7 cellular contexts compared by ENCODE assay signal in the genomic region with DNA sequence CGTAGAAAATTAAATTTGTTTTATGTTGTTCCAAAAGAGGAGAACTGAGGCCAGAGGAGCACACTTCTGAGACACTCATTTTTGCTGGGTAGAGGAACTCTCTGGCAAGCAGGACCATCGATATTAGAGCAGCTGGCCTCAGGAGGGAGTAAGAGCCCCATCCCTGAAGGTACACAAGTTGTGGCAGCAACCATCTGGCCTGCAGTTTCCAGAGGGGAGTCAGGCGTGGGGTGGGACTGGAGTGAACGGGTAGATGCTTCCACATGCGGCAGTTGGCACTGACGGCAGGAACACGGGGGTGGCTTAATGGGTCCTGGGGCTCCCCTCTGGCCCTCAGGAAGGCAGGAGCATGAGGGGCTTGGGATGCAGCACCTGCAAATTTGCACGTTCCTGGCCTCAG. TPM values are rescaled to one million over a fixed set of nuclear protein-coding genes. Genes with fewer than 3 reads are reported as not detected.
DNase-seq lines count a peak whose midpoint lies in the region; ATAC-seq and TF ChIP-seq lines count a peak whose summit lies in the region.

No MANE protein-coding gene starts in this region.

- intact Hi-C loops in activated CD8-positive, alpha-beta T cell treated with anti-CD3 and anti-CD28 coated beads for 36 hours (cut with micrococcal nuclease): no loop called here

- CTCF ChIA-PET in activated CD8-positive, alpha-beta T cell treated with anti-CD3 and anti-CD28 coated beads for 36 hours (lab: Charles Lee): interaction anchor here (1.2 to 3.3 kb wide), 5 partner anchors 9 to 35 kb away, joined by 5 to 25 read pairs (median 9); no protein-coding TSS in a partner anchor

- H3K27ac Mint-ChIP-seq in activated CD8-positive, alpha-beta T cell treated with anti-CD3 and anti-CD28 coated beads for 36 hours: peak overlapping the region; percentile 94
- H3K27ac Mint-ChIP-seq in memory B cell: peak overlapping the region; percentile 97

- H3K27me3 Mint-ChIP-seq in activated CD8-positive, alpha-beta T cell treated with anti-CD3 and anti-CD28 coated beads for 36 hours: no peaks in the 10 kb centered on the region
- no peaks in the 10 kb centered on the region for H3K27me3 Mint-ChIP-seq in memory B cell

- no peak overlapping the region for H3K4me3 Mint-ChIP-seq in activated CD8-positive, alpha-beta T cell treated with anti-CD3 and anti-CD28 coated beads for 36 hours
- no peak overlapping the region for H3K4me3 Mint-ChIP-seq in memory B cell

- peak; percentile 20 for TF ChIP-seq CTCF in HFF-Myc (IDR thresholded peaks at IDR 0.05; ENCODE audit: low read depth, low read length, missing control alignments)
- TF ChIP-seq CTCF in activated CD8-positive, alpha-beta T cell treated with anti-CD3 and anti-CD28 coated beads for 36 hours (IDR thresholded peaks at IDR 0.05): no peak

- no peak for ATAC-seq in activated CD8-positive, alpha-beta T cell treated with anti-CD3 and anti-CD28 coated beads for 36 hours
- ATAC-seq in memory B cell (ENCODE audit: low read depth) (no peak), HG03378 (IDR thresholded peaks at IDR 0.05; ENCODE audit: unreplicated experiment) (no peak), HG03139 (IDR thresholded peaks at IDR 0.05; ENCODE audit: unreplicated experiment) (no peak)

- H3K9me3 Mint-ChIP-seq in activated CD8-positive, alpha-beta T cell treated with anti-CD3 and anti-CD28 coated beads for 36 hours: peaks cover 22% of the 10 kb centered on the region
- peaks cover 4% of the 10 kb centered on the region for H3K9me3 Mint-ChIP-seq in memory B cell

- POLR2A ChIA-PET in activated CD8-positive, alpha-beta T cell treated with anti-CD3 and anti-CD28 coated beads for 36 hours (lab: Charles Lee): interaction anchor here (1.2 to 5.3 kb wide), 3 partner anchors 8 to 18 kb away, joined by 3 to 61 read pairs (median 7); a partner anchor contains a TSS

- peaks cover 85% of the 10 kb centered on the region for H3K4me1 Mint-ChIP-seq in activated CD8-positive, alpha-beta T cell treated with anti-CD3 and anti-CD28 coated beads for 36 hours (ENCODE audit: low read depth)
- H3K4me1 Mint-ChIP-seq in memory B cell: peaks cover 82% of the 10 kb centered on the region

- peak; percentile 22 for DNase-seq in EH (ENCODE audit: low read depth)
- no peak for DNase-seq in HFF-Myc (ENCODE audit: extremely low read depth, low read depth)
- peak; percentile 55 for DNase-seq in activated CD8-positive, alpha-beta T cell treated with anti-CD3 and anti-CD28 coated beads for 36 hours
- DNase-seq in memory B cell (ENCODE audit: low spot score in 2 of 2): no peak
- DNase-seq in stimulated activated CD4-positive, alpha-beta T cell treated with anti-CD3 and anti-CD28 coated beads, Interleukin-2, amount 100 ng/mL, for 48 hours: no peak

- peaks cover 90% of the 10 kb centered on the region for H3K36me3 Mint-ChIP-seq in activated CD8-positive, alpha-beta T cell treated with anti-CD3 and anti-CD28 coated beads for 36 hours (ENCODE audit: low read depth)
- peaks cover 38% of the 10 kb centered on the region for H3K36me3 Mint-ChIP-seq in memory B cell

- no peak overlapping the region for H3K4me3 ChIP-seq in HFF-Myc (replicated peaks; ENCODE audit: low read depth, low read length)

RNA-seq across cellular contexts. Expression of a gene that starts 13.2 kb away (rescaled TPM):
- total RNA-seq in activated CD8-positive, alpha-beta T cell treated with anti-CD3 and anti-CD28 coated beads for 36 hours: 1 to 10 TPM; 7.9 to 8.5 TPM

RNA-seq across cellular contexts. Expression of a gene that starts 18.6 kb away (rescaled TPM):
- total RNA-seq in activated CD8-positive, alpha-beta T cell treated with anti-CD3 and anti-CD28 coated beads for 36 hours: 100 to 1,000 TPM; 699 to 717 TPM

RNA-seq across cellular contexts. Expression of a gene that starts 37.4 kb away (rescaled TPM):
- 1 to 10 TPM; 6.4 TPM for total RNA-seq in activated CD8-positive, alpha-beta T cell treated with anti-CD3 and anti-CD28 coated beads for 36 hours

RNA-seq across cellular contexts. Expression of a gene that starts 56.8 kb away (rescaled TPM):
- total RNA-seq in activated CD8-positive, alpha-beta T cell treated with anti-CD3 and anti-CD28 coated beads for 36 hours: 10 to 100 TPM; 33.2 to 33.4 TPM

Comparison
In these comparisons a context has a peak if more than half of its experiments do, and no peak if none do; other contexts are left out.
1. DNase-seq: peak in EH (single experiment) and activated CD8-positive, alpha-beta T cell treated with anti-CD3 and anti-CD28 coated beads for 36 hours (single experiment); none in HFF-Myc (single experiment), memory B cell (0 of 2) and stimulated activated CD4-positive, alpha-beta T cell treated with anti-CD3 and anti-CD28 coated beads, Interleukin-2, amount 100 ng/mL, for 48 hours (0 of 2).